In the genomic region with DNA sequence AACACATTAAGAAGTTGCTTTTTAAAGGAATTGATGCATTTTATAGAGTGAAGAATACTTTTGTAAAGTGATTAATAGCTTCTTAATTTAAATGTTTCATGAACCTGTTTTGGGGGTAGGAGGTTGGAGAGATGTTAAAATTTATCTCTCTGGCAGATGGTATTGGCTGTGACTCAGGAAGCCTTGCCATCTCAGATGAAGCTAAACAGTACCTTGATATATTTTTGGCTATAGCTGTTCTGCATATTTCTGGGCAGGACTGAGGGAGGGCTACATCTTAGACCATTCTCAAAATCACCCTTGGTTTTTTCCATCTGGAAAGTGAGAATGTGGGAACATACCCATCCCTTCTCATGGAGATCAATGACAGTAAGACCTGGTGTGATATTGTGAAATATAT, we compare ENCODE assay signal across 25 cellular contexts.
"Had no signal": no experiment of that assay in that cellular context is flagged by ENCODE, and none has a peak within 500 bp of the region (broad histone marks: within the 10 kb centered on the region; RNA-seq: fewer than 3 reads in every experiment).

No MANE protein-coding gene starts in this region.

- DNase-seq: activated CD4-positive, alpha-beta T cell treated with anti-CD3 and anti-CD28 coated beads for 36 hours; activated CD4-positive, alpha-beta T cell treated with anti-CD3 and anti-CD28 coated beads, Interleukin-2, amount 50 U/mL, for 1 hour; activated CD4-positive, alpha-beta T cell treated with anti-CD3 and anti-CD28 coated beads, Interleukin-2, amount 50 U/mL, for 48 hours; activated CD4-positive, CD25-positive, alpha-beta regulatory T cell; activated CD4-positive, CD25-positive, alpha-beta regulatory T cell treated with anti-CD3 and anti-CD28 coated beads, Interleukin-2, amount 50 U/mL, for 72 hours; activated CD8-positive, alpha-beta memory T cell treated with anti-CD3 and anti-CD28 coated beads for 24 hours; activated CD8-positive, alpha-beta T cell treated with anti-CD3 and anti-CD28 coated beads for 36 hours; activated effector memory CD4-positive, alpha-beta T cell treated with Interleukin-2 at 50 U/mL for 16 hours; activated gamma-delta T cell treated with Interleukin-2 at 50 U/mL for 16 hours; activated naive CD4-positive, alpha-beta T cell treated with anti-CD3 and anti-CD28 coated beads, Interleukin-2, amount 50 U/mL, for 16 hours; activated naive CD4-positive, alpha-beta T cell treated with Interleukin-2 at 50 U/mL for 16 hours; activated T-cell treated with anti-CD3 and anti-CD28 coated beads, Interleukin-2, amount 50 U/mL, for 4 hours; amniotic stem cell; anterior cingulate cortex; brain microvascular endothelial cell; colonic mucosa; effector CD8-positive, alpha-beta T cell; esophagus squamous epithelium; head of caudate nucleus; T-helper 2 cell had no signal

- ATAC-seq: activated CD4-positive, alpha-beta T cell treated with anti-CD3 and anti-CD28 coated beads for 36 hours; activated CD8-positive, alpha-beta T cell treated with anti-CD3 and anti-CD28 coated beads for 36 hours; activated T-cell treated with anti-CD3 and anti-CD28 coated beads, Interleukin-2, amount 50 U/mL, for 4 hours; activated T-helper 17 cell treated with anti-CD3 and anti-CD28 coated beads, Interleukin-2, amount 50 U/mL, for 72 hours had no signal

- FAIRE-seq: astrocyte, endometrium, endothelial cell of umbilical vein, frontal cortex had no signal
